In genomic region chr2:133231264-133231663, GRCh38 we compare ENCODE assay signal across 18 cellular contexts.
DNase-seq lines count a peak whose midpoint lies in the region; ATAC-seq and TF ChIP-seq lines count a peak whose summit lies in the region.
"Had no signal": no experiment of that assay in that cellular context is flagged by ENCODE, and none has a peak within 500 bp of the region (broad histone marks: within the 10 kb centered on the region; RNA-seq: fewer than 3 reads in every experiment).

No MANE protein-coding gene starts in this region.

- no peak overlapping the region for H3K18ac ChIP-seq in mesendoderm (ENCODE audit: low read length)

- H3K4me3 Mint-ChIP-seq in endothelial cell (ENCODE audit: unreplicated experiment) (no peak overlapping the region), CD14-positive monocyte (no peak overlapping the region)
- H3K4me3 Mint-ChIP-seq: CD4-positive, alpha-beta T cell; CD8-positive, alpha-beta T cell had no signal

- intact Hi-C loops in CD14-positive monocyte (cut with micrococcal nuclease), result no loop called here

- no peaks in the 10 kb centered on the region for H3K9me3 Mint-ChIP-seq in endothelial cell (ENCODE audit: unreplicated experiment)
- peaks cover 0 to 3% (median 0%) of the 10 kb centered on the region in 7 donors for H3K9me3 Mint-ChIP-seq in CD14-positive monocyte

- no peaks in the 10 kb centered on the region for H3K36me3 ChIP-seq in mesendoderm (ENCODE audit: control insufficient read depth, insufficient read depth, low read length)
- H3K36me3 ChIP-seq: BE2C, BLaER1 had no signal

- no peaks in the 10 kb centered on the region for H3K79me1 ChIP-seq in mesendoderm (ENCODE audit: low read length)

- H3K9ac ChIP-seq in mesendoderm (ENCODE audit: low read length), result no peak overlapping the region
- H3K9ac ChIP-seq: BLaER1 had no signal

- DNase-seq in DMS53 (lab: John Stamatoyannopoulos, UW) (peak; percentile 2), DMS53 treated with DMSO at 0.1 percent for 48 hours (lab: John Stamatoyannopoulos, UW; ENCODE audit: unreplicated experiment) (no peak), endothelial cell (ENCODE audit: low spot score) (no peak), mesendoderm (peak; percentile 51), CD14-positive monocyte (ENCODE audit: low spot score) (no peak), KG1 (lab: John Stamatoyannopoulos, UW) (no peak)
- DNase-seq: ACHN; BE2C; C1 segment of cervical spinal cord; Caco-2; Calu3; CD4-positive, alpha-beta T cell; CD8-positive, alpha-beta T cell; DMS79 treated with DMSO at 0.1 percent for 48 hours; GF-D8 had no signal

- no peak overlapping the region for H3K4me2 ChIP-seq in mesendoderm (ENCODE audit: low read length)
- H3K4me2 ChIP-seq: BLaER1 had no signal

- no peak overlapping the region for H2AK5ac ChIP-seq in mesendoderm (ENCODE audit: low read length)

- WGBS in mesendoderm (ENCODE audit: extremely low coverage, insufficient coverage, low lambda C conversion rate), result no CpG with 5 or more reads among the region's 1 CpG

- H4K8ac ChIP-seq in mesendoderm (ENCODE audit: low read depth, low read length), result no peak overlapping the region

- peaks cover 1% of the 10 kb centered on the region for H3K27me3 Mint-ChIP-seq in endothelial cell (ENCODE audit: unreplicated experiment)
- H3K27me3 Mint-ChIP-seq in CD14-positive monocyte (ENCODE audit: low read depth in 3 of 3), result peaks cover 0 to 1% (median 0%) of the 10 kb centered on the region in 3 donors
- H3K27me3 Mint-ChIP-seq: CD4-positive, alpha-beta T cell had no signal

- H3K27ac ChIP-seq in mesendoderm (ENCODE audit: low read depth, low read length), result no peak overlapping the region
- H3K27ac ChIP-seq: 22Rv1, BLaER1 had no signal

- no peak overlapping the region for H3K23ac ChIP-seq in mesendoderm (ENCODE audit: low read length)

- peaks cover 61% of the 10 kb centered on the region for H3K4me1 Mint-ChIP-seq in endothelial cell (ENCODE audit: unreplicated experiment)
- H3K4me1 Mint-ChIP-seq in CD14-positive monocyte, result no peaks in the 10 kb centered on the region

- no peaks in the 10 kb centered on the region for H3K27me3 ChIP-seq in mesendoderm (ENCODE audit: insufficient read depth, low read length, poor library complexity)
- H3K27me3 ChIP-seq: BE2C, BLaER1 had no signal

- no peak overlapping the region for H3K4me3 ChIP-seq in mesendoderm (ENCODE audit: low read length)
- H3K4me3 ChIP-seq: BLaER1 had no signal

- no peaks in the 10 kb centered on the region for H3K4me1 ChIP-seq in mesendoderm (ENCODE audit: control insufficient read depth, low read depth, low read length)
- H3K4me1 ChIP-seq: BE2C, BLaER1, Caco-2 had no signal

- H3K79me2 ChIP-seq in mesendoderm (ENCODE audit: control insufficient read depth, insufficient read depth, low read length), result no peaks in the 10 kb centered on the region

- no peak overlapping the region for H3K4ac ChIP-seq in mesendoderm (ENCODE audit: low read depth, low read length)

- H4K5ac ChIP-seq in mesendoderm (ENCODE audit: low read length), result no peak overlapping the region

- H3K36me3 Mint-ChIP-seq in endothelial cell (ENCODE audit: low read depth, unreplicated experiment), result no peaks in the 10 kb centered on the region
- H3K36me3 Mint-ChIP-seq in CD14-positive monocyte, result no peaks in the 10 kb centered on the region
- H3K36me3 Mint-ChIP-seq: CD8-positive, alpha-beta T cell had no signal

- no peak for TF ChIP-seq CTCF in endothelial cell (IDR thresholded peaks at IDR 0.05; ENCODE audit: unreplicated experiment)
- no peak for TF ChIP-seq CTCF in CD14-positive monocyte (IDR thresholded peaks at IDR 0.05)

- no peak overlapping the region for H2BK15ac ChIP-seq in mesendoderm (replicated peaks; ENCODE audit: low read depth)

- H2BK5ac ChIP-seq in mesendoderm (ENCODE audit: low read length), result no peak overlapping the region

- no peak for ATAC-seq in HG03469 (IDR thresholded peaks at IDR 0.05; ENCODE audit: unreplicated experiment)
- ATAC-seq: CD8-positive, alpha-beta T cell had no signal

- H3K27ac Mint-ChIP-seq in endothelial cell (ENCODE audit: unreplicated experiment) (peak overlapping the region; percentile 58), CD14-positive monocyte (no peak overlapping the region)
- H3K27ac Mint-ChIP-seq: CD4-positive, alpha-beta T cell; CD8-positive, alpha-beta T cell had no signal

- no peak overlapping the region for H2BK120ac ChIP-seq in mesendoderm (ENCODE audit: low read depth, low read length)

- no peak overlapping the region for H3K56ac ChIP-seq in mesendoderm (ENCODE audit: low read length)

Comparison
In these comparisons a context has a peak if more than half of its experiments do, and no peak if none do; other contexts are left out.
1. DNase-seq: peak in DMS53 (single experiment) and mesendoderm (single experiment); none in DMS53 treated with DMSO at 0.1 percent for 48 hours (single experiment), endothelial cell (single experiment), CD14-positive monocyte (single experiment) and KG1 (single experiment).